ENCODE assay signal across 1 cellular context in genomic region chr17:78272181-78272913, GRCh38.
TF ChIP-seq lines count a peak whose summit lies in the region.

No MANE protein-coding gene starts in this region.

TF ChIP-seq in SK-N-SH treated with all-trans-retinoic acid at 6 μM for 48 hours, 23 proteins besides CTCF, POLR2A, EP300 and RAD21 (continued from another document):
- TF ChIP-seq TSHZ2 (CRISPR knock-in tag; IDR thresholded peaks at IDR 0.05) (peak; percentile 83), ESRRG (CRISPR knock-in tag; IDR thresholded peaks at IDR 0.05) (peak; percentile 54; the same call in 1 of the 2 replicates), ZFP30 (CRISPR knock-in tag; IDR thresholded peaks at IDR 0.05) (peak; percentile 36; the same call in 1 of the 2 replicates), CSDC2 (CRISPR knock-in tag; IDR thresholded peaks at IDR 0.05) (peak; percentile 99), ISL1 (CRISPR knock-in tag; IDR thresholded peaks at IDR 0.05) (peak; percentile 80), GLIS3 (CRISPR knock-in tag; IDR thresholded peaks at IDR 0.05) (0 out of 2 replicates have a peak, but pooled peaks have one; percentile 55)
